20 cellular contexts compared by ENCODE assay signal in genomic region chr6:105194106-105194505, GRCh38. TPM values are rescaled to one million over a fixed set of nuclear protein-coding genes. Genes with fewer than 3 reads are reported as not detected.
"Had no signal": no experiment of that assay in that cellular context is flagged by ENCODE, and none has a peak within 500 bp of the region (broad histone marks: within the 10 kb centered on the region; RNA-seq: fewer than 3 reads in every experiment).

No MANE protein-coding gene starts in this region.

- DNase-seq: effector memory CD8-positive, alpha-beta T cell; foreskin melanocyte; head of caudate nucleus; left colon; left ventricle myocardium superior; mesenchymal stem cell; midbrain; naive B cell; nephron progenitor cell; small intestine; stimulated activated CD4-positive, alpha-beta T cell treated with anti-CD3 and anti-CD28 coated beads, Interleukin-12 subunit alpha, Interleukin-12 subunit beta, amount 100 ng/mL, for 4 hours; stimulated activated naive CD4-positive, alpha-beta T cell; trophoblast cell had no signal

- H3K4me2 ChIP-seq: hepatocyte had no signal

- H3K9me3 ChIP-seq: neutrophil, right atrium auricular region had no signal

- H3K27ac ChIP-seq: epithelial cell of prostate, esophagus muscularis mucosa, hepatocyte, neutrophil, right atrium auricular region had no signal

- H3K79me2 ChIP-seq: hepatocyte had no signal

- H3K36me3 ChIP-seq: esophagus muscularis mucosa, neutrophil, right atrium auricular region had no signal

- H3K27me3 ChIP-seq: esophagus muscularis mucosa, hepatocyte, right atrium auricular region had no signal

- H3K4me3 ChIP-seq: esophagus muscularis mucosa, hepatocyte, lung, right atrium auricular region had no signal

- H3K4me1 ChIP-seq: esophagus muscularis mucosa, right atrium auricular region had no signal

- H2AFZ ChIP-seq: hepatocyte had no signal

- ATAC-seq: effector memory CD8-positive, alpha-beta T cell; left colon; left ventricle myocardium superior had no signal

RNA-seq across cellular contexts. Expression of gene POPDC3, which starts 14.3 kb away (rescaled TPM):
- total RNA-seq: esophagus muscularis mucosa, left colon, posterior vena cava had no signal
